Comparison of ENCODE assay signal across 8 cellular contexts in the genomic region with DNA sequence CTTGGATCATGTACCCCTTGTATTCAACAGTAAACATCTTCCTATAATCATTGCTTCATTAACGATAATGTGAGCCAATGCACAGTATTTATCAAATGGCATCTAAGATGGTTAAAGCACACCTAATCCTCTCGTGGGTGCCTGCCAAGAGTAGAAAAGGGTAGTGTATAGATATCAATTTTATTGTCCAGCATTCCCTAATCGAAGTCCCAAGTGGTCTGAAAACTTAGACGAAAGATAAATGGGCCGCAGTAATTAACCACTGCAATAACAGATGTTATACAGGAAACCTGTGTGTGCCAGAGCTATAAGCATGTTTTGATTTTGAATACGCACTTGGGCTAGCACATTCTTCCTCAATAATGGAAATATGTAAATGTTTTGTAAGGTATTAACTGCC. TPM values are rescaled to one million over a fixed set of nuclear protein-coding genes. Genes with fewer than 3 reads are reported as not detected.
DNase-seq lines count a peak whose midpoint lies in the region; ATAC-seq, FAIRE-seq and TF ChIP-seq lines count a peak whose summit lies in the region.

No MANE protein-coding gene starts in this region.

- no peaks in the 10 kb centered on the region for H3K27me3 Mint-ChIP-seq in activated CD4-positive, alpha-beta T cell treated with anti-CD3 and anti-CD28 coated beads for 36 hours

- BruUV-seq in GM12878 (replicated peaks; lab: Mats Ljungman, UMichigan): no TSS peak

- H3K27me3 ChIP-seq in GM12878 (replicated peaks in 1 of 2; ENCODE audit: control insufficient read depth in 2 of 2, insufficient read depth in 2 of 2, low read length in 1 of 2) (no peaks in the 10 kb centered on the region), thyroid gland (no peaks in the 10 kb centered on the region)

- peaks cover 38% of the 10 kb centered on the region for H3K79me2 ChIP-seq in GM12878 (ENCODE audit: control insufficient read depth, insufficient read depth, low read length)

- H3K9ac ChIP-seq in GM12878 (ENCODE audit: control insufficient read depth, insufficient read depth, low read length): peak overlapping the region; percentile 1; the same call in 1 of the 2 replicates

- peak overlapping the region; percentile 80 for H3K4me3 Mint-ChIP-seq in activated CD4-positive, alpha-beta T cell treated with anti-CD3 and anti-CD28 coated beads for 36 hours

- ATAC-seq in activated CD4-positive, alpha-beta T cell treated with anti-CD3 and anti-CD28 coated beads for 36 hours: no peak
- no peak for ATAC-seq in GM12878

- POLR2A ChIA-PET in activated CD4-positive, alpha-beta T cell treated with anti-CD3 and anti-CD28 coated beads for 36 hours (lab: Charles Lee): interaction anchor here (0.5 to 0.8 kb wide), 4 partner anchors 55 to 282 kb away, joined by 3 to 4 read pairs (median 4); no protein-coding TSS in a partner anchor
- POLR2A ChIA-PET in GM12878 (lab: Charles Lee): interaction anchor here (0.6 to 4.7 kb wide), 4 partner anchors 36 to 228 kb away, joined by 3 to 37 read pairs (median 8); partner anchors contain the start of gene RAP2A

- H3K9me3 Mint-ChIP-seq in activated CD4-positive, alpha-beta T cell treated with anti-CD3 and anti-CD28 coated beads for 36 hours (ENCODE audit: low read depth): no peaks in the 10 kb centered on the region

- H4K20me1 ChIP-seq in GM12878 (ENCODE audit: control insufficient read depth, insufficient read depth): no peaks in the 10 kb centered on the region

- H3K4me3 ChIP-seq in GM12878 (no peak overlapping the region), mesodermal cell (ENCODE audit: extremely low read depth, insufficient read depth, low read length, poor library complexity, severe bottlenecking) (no peak overlapping the region), thyroid gland (replicated peaks in 1 of 3) (no peak overlapping the region)

- no peaks in the 10 kb centered on the region for H3K36me3 Mint-ChIP-seq in activated CD4-positive, alpha-beta T cell treated with anti-CD3 and anti-CD28 coated beads for 36 hours (ENCODE audit: low read depth)

- H3K9me3 ChIP-seq in GM12878 (replicated peaks; ENCODE audit: control insufficient read depth, insufficient read depth, low read length) (no peaks in the 10 kb centered on the region), mesodermal cell (ENCODE audit: control insufficient read depth, low read length) (no peaks in the 10 kb centered on the region), thyroid gland (no peaks in the 10 kb centered on the region)

- TF ChIP-seq POLR2A in GM12878 (IDR thresholded peaks at IDR 0.05; ENCODE audit: low read depth, low read length): no peak
- TF ChIP-seq POLR2A in thyroid gland (IDR thresholded peaks at IDR 0.05): no peak

- H2AFZ ChIP-seq in GM12878 (ENCODE audit: control insufficient read depth, low read depth, low read length): peak overlapping the region; percentile 94

- WGBS in GM12878 (ENCODE audit: insufficient coverage, insufficient replicate concordance, low lambda C conversion rate, missing lambda C conversion rate): 18% methylated on average over 6 of the region's 6 CpGs
- WGBS in mesodermal cell (ENCODE audit: insufficient coverage in 2 of 2), 2 experiments: 86 to 91% methylated on average over 1 to 3 of the region's 6 CpGs
- 53 to 67% methylated on average over 6 of the region's 6 CpGs for WGBS in thyroid gland, 2 donors

- TF ChIP-seq CTCF in GM12878 (IDR thresholded peaks at IDR 0.05 in 2 of 3, conservative IDR thresholded peaks at IDR 0.05 in 1 of 3; ENCODE audit: control insufficient read depth in 2 of 3, extremely low read depth in 1 of 3, insufficient read depth in 1 of 3, low read depth in 3 of 3, low read length in 3 of 3) (no peak), thyroid gland (IDR thresholded peaks at IDR 0.05) (no peak)

- H3K36me3 ChIP-seq in GM12878 (ENCODE audit: control insufficient read depth in 2 of 2, insufficient read depth in 2 of 2, low read length in 1 of 2) (no peaks in the 10 kb centered on the region), mesodermal cell (ENCODE audit: control insufficient read depth, insufficient read depth, low read length) (peaks cover 5% of the 10 kb centered on the region), thyroid gland (no peaks in the 10 kb centered on the region)

- SMC1A ChIA-PET in GM12878 (lab: Charles Lee; ENCODE audit: uncharacterized antibody, unreplicated experiment): interaction anchor here (1.0 to 4.5 kb wide), 12 partner anchors 9 to 353 kb away, joined by 3 to 29 read pairs (median 6); partner anchors contain the start of gene RAP2A

- in situ Hi-C loops in GM12878 (cut with MboI): no loop called here

- peaks cover 27% of the 10 kb centered on the region for H3K4me1 Mint-ChIP-seq in activated CD4-positive, alpha-beta T cell treated with anti-CD3 and anti-CD28 coated beads for 36 hours

- peak overlapping the region; percentile 95 for H3K27ac Mint-ChIP-seq in activated CD4-positive, alpha-beta T cell treated with anti-CD3 and anti-CD28 coated beads for 36 hours

- RAD21 ChIA-PET in GM12878 (lab: Charles Lee; ENCODE audit: unreplicated experiment): interaction anchor here (1.0 to 4.4 kb wide), 7 partner anchors 9 to 237 kb away, joined by 3 to 20 read pairs (median 6); partner anchors contain the start of gene RAP2A

- intact Hi-C loops in activated CD4-positive, alpha-beta T cell treated with anti-CD3 and anti-CD28 coated beads for 36 hours (cut with DNase I, micrococcal nuclease): loop anchor here (5.0 to 10.0 kb wide), 4 partner anchors 121 to 1353 kb away; partner anchors contain the start of gene STK24 (in 1 of the 2)
- intact Hi-C loops in GM12878 (cut with micrococcal nuclease; ENCODE audit: unreplicated experiment): loop anchor here (5.0 kb wide), 1 partner anchor 136 kb away; no protein-coding TSS in a partner anchor
- intact Hi-C loops in thyroid gland (cut with DNase I): no loop called here

- TF ChIP-seq RAD21 in GM12878 (IDR thresholded peaks at IDR 0.05; ENCODE audit: insufficient read depth, low read depth, low read length): no peak

- no peak overlapping the region for H3K27ac ChIP-seq in GM12878 (ENCODE audit: control insufficient read depth, insufficient read depth)
- H3K27ac ChIP-seq in mesodermal cell (ENCODE audit: low read depth, low read length, severe bottlenecking): peak overlapping the region; percentile 96
- H3K27ac ChIP-seq in thyroid gland: peak overlapping the region; percentile 14 to 100 (median 98)

- CTCF ChIA-PET in activated CD4-positive, alpha-beta T cell treated with anti-CD3 and anti-CD28 coated beads for 36 hours (lab: Charles Lee): interaction anchor here (0.5 to 4.5 kb wide), 9 partner anchors 9 to 137 kb away, joined by 3 to 29 read pairs (median 3); no protein-coding TSS in a partner anchor
- CTCF ChIA-PET in GM12878 (lab: Yijun Ruan, JAX): interaction anchor here (1.6 to 6.1 kb wide), 3 partner anchors 9 to 212 kb away, joined by 6 to 62 read pairs (median 20); no protein-coding TSS in a partner anchor

- FAIRE-seq in GM12878 (lab: Jason Lieb, UNC): no peak

- no peak for DNase-seq in activated CD4-positive, alpha-beta T cell treated with anti-CD3 and anti-CD28 coated beads for 36 hours
- no peak for DNase-seq in activated CD4-positive, alpha-beta T cell treated with anti-CD3 and anti-CD28 coated beads for 4 hours
- DNase-seq in GM12878 (ENCODE audit: low read depth, low spot score): no peak
- no peak for DNase-seq in thyroid gland
- no peak for DNase-seq in kidney glomerular epithelial cell (lab: John Stamatoyannopoulos, UW)
- no peak for DNase-seq in globus pallidus (ENCODE audit: low spot score)
- DNase-seq in GM19240 (ENCODE audit: insufficient read length, low spot score): no peak

- peak overlapping the region; percentile 96 for H3K4me2 ChIP-seq in GM12878 (ENCODE audit: control insufficient read depth, insufficient read depth)

- no peak for TF ChIP-seq EP300 in GM12878 (IDR thresholded peaks at IDR 0.05; ENCODE audit: borderline replicate concordance in 1 of 2, control insufficient read depth in 1 of 2, low read depth in 2 of 2, low read length in 2 of 2)

- H3K4me1 ChIP-seq in GM12878 (ENCODE audit: control insufficient read depth, insufficient read depth, low read length) (peaks cover 7% of the 10 kb centered on the region; the same call in 1 of the 2 replicates), mesodermal cell (ENCODE audit: control insufficient read depth, insufficient read depth, low read length, poor library complexity, severe bottlenecking) (peaks cover 18% of the 10 kb centered on the region), thyroid gland (peaks cover 19 to 24% of the 10 kb centered on the region in 2 donors)

TF ChIP-seq in GM12878, 131 proteins besides CTCF, POLR2A, EP300 and RAD21 (continues in another document):
- no peak for TF ChIP-seq PML (IDR thresholded peaks at IDR 0.05; ENCODE audit: low read length)

RNA-seq across cellular contexts. Expression of gene MBNL2, which starts 0.6 kb away (rescaled TPM):
- 10 to 100 TPM; 16.7 to 24.5 TPM for total RNA-seq in activated CD4-positive, alpha-beta T cell treated with anti-CD3 and anti-CD28 coated beads for 36 hours
- total RNA-seq in GM12878 (2013; cell fraction: nucleolus; rRNA removed): 32.9 and 34.6 TPM in 2 replicates
- 7.0 TPM in 2 replicates for total RNA-seq in GM12878 (2014; rRNA removed)
- 6.3 and 7.7 TPM in 2 replicates for total RNA-seq in GM12878 (2014; rRNA removed; fragmentation: Illumina TruSeq; extraction: Trizol)
- 6.6 and 7.6 TPM in 2 replicates for total RNA-seq in GM12878 (2021)
- 2.8 TPM for polyA plus RNA-seq in GM12878 (2011; ENCODE audit: low read depth)
- 6.4 and 7.6 TPM in 2 replicates for polyA plus RNA-seq in GM12878 (2011; rRNA removed)
- 4.7 and 7.0 TPM in 2 replicates for polyA plus RNA-seq in GM12878 (2011; cell fraction: cytosol; rRNA removed)
- 5.3 and 5.7 TPM in 2 replicates for polyA plus RNA-seq in GM12878 (2011; cell fraction: nucleus; rRNA removed)
- 5.3 TPM in 2 replicates for polyA plus RNA-seq in GM12878 (2012)
- polyA plus RNA-seq in GM12878 (2014; fragmentation: Illumina TruSeq; extraction: Trizol): 5.0 and 5.6 TPM in 2 replicates
- 1 to 10 TPM; 1.6 to 2.1 TPM for polyA plus RNA-seq in GM12878 (2014; fragmentation: Nextera tagmentation; extraction: Ambion mirVana)
- 1.7 and 2.9 TPM in 2 replicates for polyA plus RNA-seq in GM12878 (2014; rRNA removed)
- 1 to 10 TPM; 9.6 to 9.7 TPM for polyA plus RNA-seq in GM12878 (2016; fragmentation: Nextera tagmentation; extraction: Ambion mirVana)
- 19.7 and 30.4 TPM in 2 replicates for polyA minus RNA-seq in GM12878 (2011; rRNA and poly(A)+ RNA removed)
- polyA minus RNA-seq in GM12878 (2011; cell fraction: cytosol; rRNA and poly(A)+ RNA removed): 6.4 and 10.2 TPM in 2 replicates
- 7.4 and 10.0 TPM in 2 replicates for polyA minus RNA-seq in GM12878 (2011; cell fraction: nucleus; rRNA and poly(A)+ RNA removed)
- 70.4 TPM for polyA plus RNA-seq in mesodermal cell (2013, experiment 1 of 2)
- polyA plus RNA-seq in mesodermal cell (2013, experiment 2 of 2): 64.7 TPM
- 10 to 100 TPM; 93.4 to 99.9 (median 98.3) TPM for total RNA-seq in thyroid gland
